ENCODE assay signal across 11 cellular contexts in genomic region chr17:81069084-81069645, GRCh38.
"Had no signal": no experiment of that assay in that cellular context is flagged by ENCODE, and none has a peak within 500 bp of the region (broad histone marks: within the 10 kb centered on the region; RNA-seq: fewer than 3 reads in every experiment).

No MANE protein-coding gene starts in this region.

- H3K9ac ChIP-seq: SK-N-SH had no signal

- DNase-seq: activated CD4-positive, alpha-beta T cell treated with anti-CD3 and anti-CD28 coated beads for 4 hours; activated naive CD4-positive, alpha-beta T cell treated with Interleukin-2 at 50 U/mL for 16 hours; activated naive CD8-positive, alpha-beta T cell treated with anti-CD3 and anti-CD28 coated beads, Interleukin-2, amount 50 U/mL, for 24 hours; cerebellar nuclear complex; foreskin fibroblast; SK-N-SH; T-helper 1 cell; tibial artery had no signal

- H3K9me3 ChIP-seq: esophagus muscularis mucosa, SK-N-SH, tibial artery had no signal

- H3K36me3 ChIP-seq: tibial artery had no signal

- ATAC-seq: activated naive CD8-positive, alpha-beta T cell treated with anti-CD3 and anti-CD28 coated beads, Interleukin-2, amount 50 U/mL, for 24 hours had no signal

- H3K4me3 ChIP-seq: esophagus muscularis mucosa, smooth muscle cell, tibial artery had no signal

- H3K27me3 ChIP-seq: esophagus muscularis mucosa had no signal

- H3K4me2 ChIP-seq: SK-N-SH, smooth muscle cell had no signal

- H3K27ac ChIP-seq: esophagus muscularis mucosa, tibial artery, VCaP had no signal
